Comparison of ENCODE assay signal across 1 cellular context in genomic region chr1:198643001-198643400, GRCh38.
TF ChIP-seq lines count a peak whose summit lies in the region.

No MANE protein-coding gene starts in this region.

TF ChIP-seq in neural cell, 6 proteins besides CTCF, POLR2A, EP300 and RAD21 (continued from another document):
- TF ChIP-seq, protein P1, sequence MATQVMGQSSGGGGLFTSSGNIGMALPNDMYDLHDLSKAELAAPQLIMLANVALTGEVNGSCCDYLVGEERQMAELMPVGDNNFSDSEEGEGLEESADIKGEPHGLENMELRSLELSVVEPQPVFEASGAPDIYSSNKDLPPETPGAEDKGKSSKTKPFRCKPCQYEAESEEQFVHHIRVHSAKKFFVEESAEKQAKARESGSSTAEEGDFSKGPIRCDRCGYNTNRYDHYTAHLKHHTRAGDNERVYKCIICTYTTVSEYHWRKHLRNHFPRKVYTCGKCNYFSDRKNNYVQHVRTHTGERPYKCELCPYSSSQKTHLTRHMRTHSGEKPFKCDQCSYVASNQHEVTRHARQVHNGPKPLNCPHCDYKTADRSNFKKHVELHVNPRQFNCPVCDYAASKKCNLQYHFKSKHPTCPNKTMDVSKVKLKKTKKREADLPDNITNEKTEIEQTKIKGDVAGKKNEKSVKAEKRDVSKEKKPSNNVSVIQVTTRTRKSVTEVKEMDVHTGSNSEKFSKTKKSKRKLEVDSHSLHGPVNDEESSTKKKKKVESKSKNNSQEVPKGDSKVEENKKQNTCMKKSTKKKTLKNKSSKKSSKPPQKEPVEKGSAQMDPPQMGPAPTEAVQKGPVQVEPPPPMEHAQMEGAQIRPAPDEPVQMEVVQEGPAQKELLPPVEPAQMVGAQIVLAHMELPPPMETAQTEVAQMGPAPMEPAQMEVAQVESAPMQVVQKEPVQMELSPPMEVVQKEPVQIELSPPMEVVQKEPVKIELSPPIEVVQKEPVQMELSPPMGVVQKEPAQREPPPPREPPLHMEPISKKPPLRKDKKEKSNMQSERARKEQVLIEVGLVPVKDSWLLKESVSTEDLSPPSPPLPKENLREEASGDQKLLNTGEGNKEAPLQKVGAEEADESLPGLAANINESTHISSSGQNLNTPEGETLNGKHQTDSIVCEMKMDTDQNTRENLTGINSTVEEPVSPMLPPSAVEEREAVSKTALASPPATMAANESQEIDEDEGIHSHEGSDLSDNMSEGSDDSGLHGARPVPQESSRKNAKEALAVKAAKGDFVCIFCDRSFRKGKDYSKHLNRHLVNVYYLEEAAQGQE (IDR thresholded peaks at IDR 0.05; ENCODE audit: borderline replicate concordance): no peak
- no peak for TF ChIP-seq POLR2AphosphoS5 (IDR thresholded peaks at IDR 0.05)
- no peak for TF ChIP-seq MXI1 (conservative IDR thresholded peaks at IDR 0.05; ENCODE audit: poor library complexity, severe bottlenecking)
TF ChIP-seq in neural cell: peak in this region for 0.
